In genomic region chr1:32746130-32746529, GRCh38 we compare ENCODE assay signal across 16 cellular contexts.
"Had no signal": no experiment of that assay in that cellular context is flagged by ENCODE, and none has a peak within 500 bp of the region (broad histone marks: within the 10 kb centered on the region; RNA-seq: fewer than 3 reads in every experiment).

No MANE protein-coding gene starts in this region.

- H3K9me3 ChIP-seq: ascending aorta, gastroesophageal sphincter, heart right ventricle, ovary, sigmoid colon, tibial artery, uterus had no signal

- H3K4me1 ChIP-seq: uterus had no signal

- H3K27ac ChIP-seq: ascending aorta, gastroesophageal sphincter, heart right ventricle, ovary, sigmoid colon, tibial artery, uterus had no signal

- H3K36me3 ChIP-seq: ascending aorta, gastroesophageal sphincter, heart right ventricle, ovary, sigmoid colon, tibial artery, uterus had no signal

- DNase-seq: activated CD4-positive, alpha-beta T cell treated with anti-CD3 and anti-CD28 coated beads for 1 hour; activated CD4-positive, alpha-beta T cell treated with anti-CD3 and anti-CD28 coated beads, Interleukin-2, amount 50 U/mL, for 4 hours; activated naive CD4-positive, alpha-beta T cell treated with Interleukin-2 at 50 U/mL for 16 hours; activated naive CD8-positive, alpha-beta T cell treated with anti-CD3 and anti-CD28 coated beads, Interleukin-2, amount 50 U/mL, for 24 hours; activated T-cell treated with anti-CD3 and anti-CD28 coated beads for 4 hours; erythroblast; heart right ventricle; islet precursor cell; naive B cell; ovary; sigmoid colon; stimulated activated CD4-positive, alpha-beta T cell treated with anti-CD3 and anti-CD28 coated beads, Interleukin-1b, Interleukin-23, amount 100 ng/mL, for 48 hours; tibial artery; uterus had no signal

- H3K27me3 ChIP-seq: ascending aorta, gastroesophageal sphincter, ovary, sigmoid colon, tibial artery, uterus had no signal

- H3K4me3 ChIP-seq: ascending aorta, gastroesophageal sphincter, heart right ventricle, ovary, sigmoid colon, tibial artery, uterus had no signal

- ATAC-seq: activated naive CD8-positive, alpha-beta T cell treated with anti-CD3 and anti-CD28 coated beads, Interleukin-2, amount 50 U/mL, for 24 hours; gastroesophageal sphincter; heart right ventricle had no signal
